In the genomic region with DNA sequence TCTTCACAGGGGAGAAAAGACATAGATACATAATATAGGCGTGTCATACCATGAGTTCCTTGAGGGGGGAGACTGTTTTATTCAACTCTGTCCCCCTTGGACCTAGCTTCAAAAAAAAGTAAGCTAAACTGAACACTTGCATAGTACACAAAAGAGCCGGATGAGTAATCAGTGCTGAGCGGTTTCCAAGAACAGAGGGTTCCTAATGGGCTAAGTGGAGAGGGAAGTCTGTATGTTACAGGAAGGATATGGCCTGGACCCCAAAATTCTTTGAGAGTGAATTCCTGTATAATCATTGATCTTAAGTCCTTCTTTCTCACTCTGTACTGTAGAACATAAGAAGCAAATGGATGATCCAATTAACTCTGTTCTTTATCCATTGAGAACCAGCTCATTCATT, we compare ENCODE assay signal across 15 cellular contexts.
DNase-seq lines count a peak whose midpoint lies in the region; ATAC-seq and TF ChIP-seq lines count a peak whose summit lies in the region.
"Had no signal": no experiment of that assay in that cellular context is flagged by ENCODE, and none has a peak within 500 bp of the region (broad histone marks: within the 10 kb centered on the region; RNA-seq: fewer than 3 reads in every experiment).

No MANE protein-coding gene starts in this region.

- 0 out of 2 replicates have a peak, but pooled peaks cover 2% of the 10 kb centered on the region for H3K9me3 ChIP-seq in MG63
- H3K9me3 ChIP-seq: pancreas had no signal

- DNase-seq in MG63 = peak; percentile 35
- DNase-seq in choroid plexus epithelial cell (ENCODE audit: low read depth) = peak; percentile 80
- peak; percentile 8 to 80 for DNase-seq in lung microvascular endothelial cell (ENCODE audit: low read depth in 2 of 2)
- no peak for DNase-seq in activated T-cell treated with anti-CD3 and anti-CD28 coated beads, Interleukin-2, amount 50 U/mL, for 1 hour
- DNase-seq in head of caudate nucleus = no peak
- no peak for DNase-seq in OCI-M1 (lab: John Stamatoyannopoulos, UW)
- DNase-seq: activated CD4-positive, alpha-beta T cell treated with anti-CD3 and anti-CD28 coated beads, Interleukin-2, amount 10 ng/mL, durations not matched to agents 24 days and 14 days; naive B cell; NCI-H2227 treated with DMSO at 0.1 percent for 48 hours; pancreas; small intestine; stimulated activated CD4-positive, alpha-beta T cell treated with anti-CD3 and anti-CD28 coated beads, Interleukin-4, amount 100 ng/mL, for 1 hour had no signal

- no peak overlapping the region for H3K4me3 ChIP-seq in MG63
- H3K4me3 ChIP-seq in choroid plexus epithelial cell (ENCODE audit: low read depth, low read length) = no peak overlapping the region
- H3K4me3 ChIP-seq: ascending aorta; BLaER1 treated with 17β-estradiol and CSF1 and Interleukin-3, amounts not matched to agents 10 nM and 100 nM; pancreas had no signal

- no peaks in the 10 kb centered on the region for H3K27me3 ChIP-seq in MG63
- H3K27me3 ChIP-seq: ascending aorta; BLaER1 treated with 17β-estradiol and CSF1 and Interleukin-3, amounts not matched to agents 10 nM and 100 nM; pancreas had no signal

- intact Hi-C loops in head of caudate nucleus (cut with DNase I) = no loop called here

- no peak for ATAC-seq in HG02571 (IDR thresholded peaks at IDR 0.05; ENCODE audit: unreplicated experiment)

- no peak for TF ChIP-seq CTCF in choroid plexus epithelial cell (conservative IDR thresholded peaks at IDR 0.05; ENCODE audit: low read depth, low read length)

- H3K36me3 ChIP-seq in MG63 = no peaks in the 10 kb centered on the region
- H3K36me3 ChIP-seq: ascending aorta; BLaER1 treated with 17β-estradiol and CSF1 and Interleukin-3, amounts not matched to agents 10 nM and 100 nM; pancreas had no signal

Comparison
In these comparisons a context has a peak if more than half of its experiments do, and no peak if none do; other contexts are left out.
1. DNase-seq: peak in MG63 (single experiment), choroid plexus epithelial cell (single experiment) and lung microvascular endothelial cell (2 of 2); none in activated T-cell treated with anti-CD3 and anti-CD28 coated beads, Interleukin-2, amount 50 U/mL, for 1 hour (single experiment), head of caudate nucleus (0 of 42) and OCI-M1 (single experiment).